Comparison of ENCODE assay signal across 8 cellular contexts in genomic region chr20:2451939-2452732, GRCh38. TPM values are rescaled to one million over a fixed set of nuclear protein-coding genes. Genes with fewer than 3 reads are reported as not detected.
DNase-seq lines count a peak whose midpoint lies in the region; ATAC-seq and TF ChIP-seq lines count a peak whose summit lies in the region.

No MANE protein-coding gene starts in this region.

- H3K4me3 ChIP-seq in HFF-Myc (replicated peaks; ENCODE audit: low read depth, low read length) (no peak overlapping the region), mesenchymal stem cell (ENCODE audit: insufficient read depth in 1 of 2, low read depth in 1 of 2, low read length in 2 of 2) (no peak overlapping the region)
- no peak overlapping the region for H3K4me3 ChIP-seq in effector memory CD4-positive, alpha-beta T cell (ENCODE audit: insufficient read depth, low read depth, low read length, poor library complexity, severe bottlenecking)

- H2BK15ac ChIP-seq in mesenchymal stem cell (ENCODE audit: low read depth, poor library complexity, severe bottlenecking): no peak overlapping the region

- no peak overlapping the region for H4K8ac ChIP-seq in mesenchymal stem cell (ENCODE audit: low read length)

- no peak overlapping the region for H4K91ac ChIP-seq in mesenchymal stem cell (ENCODE audit: low read length)

- H2BK5ac ChIP-seq in mesenchymal stem cell (ENCODE audit: low read depth, low read length, poor library complexity, severe bottlenecking): no peak overlapping the region

- DNase-seq in HFF-Myc (ENCODE audit: extremely low read depth, low read depth) (peak; percentile 43), NCI-H748 treated with DMSO at 0.1 percent for 48 hours (lab: John Stamatoyannopoulos, UW) (peak; percentile 92), mesenchymal stem cell (peak; percentile 65)
- DNase-seq in activated CD4-positive, alpha-beta memory T cell treated with anti-CD3 and anti-CD28 coated beads, Interleukin-2, amount 10 ng/mL, durations not matched to agents 7 days and 5 days: peak; percentile 72
- DNase-seq in effector memory CD4-positive, alpha-beta T cell: peak in 2 of 3 donors; percentile 13 to 41
- peak; percentile 85 for DNase-seq in stimulated activated CD8-positive, alpha-beta memory T cell treated with anti-CD3 and anti-CD28 coated beads, Interleukin-4, amount 100 ng/mL, for 48 hours

- no peaks in the 10 kb centered on the region for H3K9me3 ChIP-seq in effector memory CD4-positive, alpha-beta T cell (ENCODE audit: control insufficient read depth, low read length)
- no peaks in the 10 kb centered on the region for H3K9me3 ChIP-seq in mesenchymal stem cell (ENCODE audit: control insufficient read depth, low read length)

- ATAC-seq in HG03095 (IDR thresholded peaks at IDR 0.05; ENCODE audit: unreplicated experiment): no peak

- H3K18ac ChIP-seq in mesenchymal stem cell (ENCODE audit: low read depth in 1 of 2, low read length in 2 of 2): no peak overlapping the region

- H3K36me3 ChIP-seq in effector memory CD4-positive, alpha-beta T cell (ENCODE audit: control insufficient read depth, insufficient read depth, low read length): no peaks in the 10 kb centered on the region
- no peaks in the 10 kb centered on the region for H3K36me3 ChIP-seq in mesenchymal stem cell (ENCODE audit: control insufficient read depth in 1 of 2, insufficient read depth in 2 of 2, low read depth in 1 of 2, low read length in 2 of 2)

- H3K4me2 ChIP-seq in mesenchymal stem cell (ENCODE audit: low read length, poor library complexity, severe bottlenecking): no peak overlapping the region

- no peaks in the 10 kb centered on the region for H3K27me3 ChIP-seq in effector memory CD4-positive, alpha-beta T cell (replicated peaks; ENCODE audit: control insufficient read depth, insufficient read depth, low read length, poor library complexity, severe bottlenecking)
- no peaks in the 10 kb centered on the region for H3K27me3 ChIP-seq in mesenchymal stem cell (ENCODE audit: control insufficient read depth in 1 of 2, insufficient read depth in 1 of 2, low read length in 2 of 2)

- no peaks in the 10 kb centered on the region for H3K36me3 Mint-ChIP-seq in activated CD4-positive, alpha-beta memory T cell treated with anti-CD3 and anti-CD28 coated beads, Interleukin-2, amount 10 ng/mL, durations not matched to agents 7 days and 5 days (ENCODE audit: low read depth)

- peaks cover 19% of the 10 kb centered on the region for H3K4me1 Mint-ChIP-seq in activated CD4-positive, alpha-beta memory T cell treated with anti-CD3 and anti-CD28 coated beads, Interleukin-2, amount 10 ng/mL, durations not matched to agents 7 days and 5 days

- no peak overlapping the region for H3K4ac ChIP-seq in mesenchymal stem cell (ENCODE audit: low read depth in 1 of 2, low read length in 2 of 2)

- H3K4me1 ChIP-seq in effector memory CD4-positive, alpha-beta T cell (ENCODE audit: control insufficient read depth, insufficient read depth, low read length, poor library complexity, severe bottlenecking): no peaks in the 10 kb centered on the region
- peaks cover 1% of the 10 kb centered on the region for H3K4me1 ChIP-seq in mesenchymal stem cell (ENCODE audit: control insufficient read depth, insufficient read depth, low read depth, low read length)

- no peak overlapping the region for H3K27ac Mint-ChIP-seq in activated CD4-positive, alpha-beta memory T cell treated with anti-CD3 and anti-CD28 coated beads, Interleukin-2, amount 10 ng/mL, durations not matched to agents 7 days and 5 days

- H2BK120ac ChIP-seq in mesenchymal stem cell (ENCODE audit: low read depth, low read length): no peak overlapping the region

- H3K9me3 Mint-ChIP-seq in activated CD4-positive, alpha-beta memory T cell treated with anti-CD3 and anti-CD28 coated beads, Interleukin-2, amount 10 ng/mL, durations not matched to agents 7 days and 5 days: no peaks in the 10 kb centered on the region

- H2AFZ ChIP-seq in mesenchymal stem cell (ENCODE audit: low read depth, low read length): no peak overlapping the region

- H3K27ac ChIP-seq in C4-2B: no peak overlapping the region
- H3K27ac ChIP-seq in effector memory CD4-positive, alpha-beta T cell (ENCODE audit: insufficient read depth, low read length, poor library complexity, severe bottlenecking): no peak overlapping the region
- no peak overlapping the region for H3K27ac ChIP-seq in mesenchymal stem cell (ENCODE audit: low read length, poor library complexity, severe bottlenecking)

- no peak overlapping the region for H2AK5ac ChIP-seq in mesenchymal stem cell (ENCODE audit: low read length, severe bottlenecking)

- peaks cover 5% of the 10 kb centered on the region for H3K27me3 Mint-ChIP-seq in activated CD4-positive, alpha-beta memory T cell treated with anti-CD3 and anti-CD28 coated beads, Interleukin-2, amount 10 ng/mL, durations not matched to agents 7 days and 5 days

- no peaks in the 10 kb centered on the region for H3K79me1 ChIP-seq in mesenchymal stem cell (replicated peaks; ENCODE audit: low read length, poor library complexity, severe bottlenecking)

- no peak overlapping the region for H3K23ac ChIP-seq in mesenchymal stem cell (ENCODE audit: low read length in 2 of 2)

- WGBS in mesenchymal stem cell: 79% methylated on average over 6 of the region's 8 CpGs

- POLR2A ChIA-PET in activated CD4-positive, alpha-beta memory T cell treated with anti-CD3 and anti-CD28 coated beads, Interleukin-2, amount 10 ng/mL, durations not matched to agents 7 days and 5 days (lab: Charles Lee): interaction anchor here (1.1 to 2.1 kb wide), 3 partner anchors 18 to 245 kb away, joined by 4 to 6 read pairs (median 4); partner anchors contain the start of gene SNRPB

- no peak overlapping the region for H3K4me3 Mint-ChIP-seq in activated CD4-positive, alpha-beta memory T cell treated with anti-CD3 and anti-CD28 coated beads, Interleukin-2, amount 10 ng/mL, durations not matched to agents 7 days and 5 days

- H3K9ac ChIP-seq in mesenchymal stem cell (ENCODE audit: low read length): no peak overlapping the region

- TF ChIP-seq CTCF in C4-2B (conservative IDR thresholded peaks at IDR 0.05): peak; percentile 91
- peak; percentile 86 for TF ChIP-seq CTCF in HFF-Myc (IDR thresholded peaks at IDR 0.05; ENCODE audit: low read depth, low read length, missing control alignments)

- H2BK12ac ChIP-seq in mesenchymal stem cell (ENCODE audit: low read length in 2 of 2): no peak overlapping the region

- CTCF ChIA-PET in activated CD4-positive, alpha-beta memory T cell treated with anti-CD3 and anti-CD28 coated beads, Interleukin-2, amount 10 ng/mL, durations not matched to agents 7 days and 5 days (lab: Charles Lee): interaction anchor here (0.5 to 4.9 kb wide), 11 partner anchors 9 to 247 kb away, joined by 3 to 41 read pairs (median 7); partner anchors contain the start of genes NOP56, SNRPB and TGM6

- H3K14ac ChIP-seq in mesenchymal stem cell (ENCODE audit: low read length in 2 of 2): no peak overlapping the region

RNA-seq across cellular contexts. Expression of gene SNRPB, which starts 18.5 kb away (rescaled TPM):
- 100 to 1,000 TPM; 310 TPM for total RNA-seq in activated CD4-positive, alpha-beta memory T cell treated with anti-CD3 and anti-CD28 coated beads, Interleukin-2, amount 10 ng/mL, durations not matched to agents 7 days and 5 days
- polyA plus RNA-seq in mesenchymal stem cell (2013, experiment 1 of 2): 157 TPM
- 167 TPM for polyA plus RNA-seq in mesenchymal stem cell (2013, experiment 2 of 2)

RNA-seq across cellular contexts. Expression of gene ZNF343, which starts 56.6 kb away (rescaled TPM):
- total RNA-seq in activated CD4-positive, alpha-beta memory T cell treated with anti-CD3 and anti-CD28 coated beads, Interleukin-2, amount 10 ng/mL, durations not matched to agents 7 days and 5 days: 1 to 10 TPM; 6.2 to 8.8 TPM
- 7.4 TPM for polyA plus RNA-seq in mesenchymal stem cell (2013, experiment 1 of 2)
- polyA plus RNA-seq in mesenchymal stem cell (2013, experiment 2 of 2): 6.6 TPM

Comparison
In these comparisons a context has a peak if more than half of its experiments do, and no peak if none do; other contexts are left out.
1. DNase-seq: peak in every context shown above with its lines; median percentile 92 in NCI-H748 treated with DMSO at 0.1 percent for 48 hours; 85 in stimulated activated CD8-positive, alpha-beta memory T cell treated with anti-CD3 and anti-CD28 coated beads, Interleukin-4, amount 100 ng/mL, for 48 hours; 72 in activated CD4-positive, alpha-beta memory T cell treated with anti-CD3 and anti-CD28 coated beads, Interleukin-2, amount 10 ng/mL, durations not matched to agents 7 days and 5 days; 65 in mesenchymal stem cell; 43 in HFF-Myc; 27 in effector memory CD4-positive, alpha-beta T cell.